1 cellular context compared by ENCODE assay signal in genomic region chr7:81616951-81617350, GRCh38.
TF ChIP-seq lines count a peak whose summit lies in the region.

No MANE protein-coding gene starts in this region.

TF ChIP-seq in GM12878, 131 proteins besides CTCF, POLR2A, EP300 and RAD21 (continued from another document):
- TF ChIP-seq ZBTB11 (CRISPR knock-in tag; IDR thresholded peaks at IDR 0.05) (no peak), MYC (IDR thresholded peaks at IDR 0.05; ENCODE audit: insufficient read depth, insufficient read length, insufficient replicate concordance, low read length, severe bottlenecking) (no peak), E2F4 (IDR thresholded peaks at IDR 0.05; ENCODE audit: low read depth, low read length) (no peak), SRF (IDR thresholded peaks at IDR 0.05; ENCODE audit: low read depth in 2 of 2, low read length in 2 of 2) (no peak), SMAD1 (IDR thresholded peaks at IDR 0.05; ENCODE audit: low read depth, partially characterized antibody) (no peak), BHLHE40 (IDR thresholded peaks at IDR 0.05; ENCODE audit: borderline replicate concordance in 1 of 2, low read depth in 2 of 2, low read length in 1 of 2) (no peak), PBX3 (IDR thresholded peaks at IDR 0.05; ENCODE audit: insufficient replicate concordance, low read depth, low read length) (no peak), NR2C1 (IDR thresholded peaks at IDR 0.05) (no peak), IKZF1 (conservative IDR thresholded peaks at IDR 0.05) (0 out of 2 replicates have a peak, but pooled peaks have one; percentile 26), CREB1 (IDR thresholded peaks at IDR 0.05; ENCODE audit: low read depth) (no peak), EED (IDR thresholded peaks at IDR 0.05; ENCODE audit: low read depth) (peak; percentile 67), CHD2 (IDR thresholded peaks at IDR 0.05; ENCODE audit: borderline replicate concordance, low read depth, low read length) (no peak), RELA (IDR thresholded peaks at IDR 0.05; ENCODE audit: borderline replicate concordance, partially characterized antibody) (no peak), CHD4 (IDR thresholded peaks at IDR 0.05) (no peak), RBBP5 (conservative IDR thresholded peaks at IDR 0.05) (no peak), GATAD2B (conservative IDR thresholded peaks at IDR 0.05; ENCODE audit: low read depth) (no peak), RB1 (IDR thresholded peaks at IDR 0.05; ENCODE audit: borderline replicate concordance) (no peak), SIN3A (IDR thresholded peaks at IDR 0.05; ENCODE audit: low read depth, low read length) (no peak), CBFB (IDR thresholded peaks at IDR 0.05; ENCODE audit: low read depth) (no peak), IKZF2 (IDR thresholded peaks at IDR 0.05) (peak in 1 of 2 experiments; percentile 33; a peak in 1 of 4 replicates), BACH1 (IDR thresholded peaks at IDR 0.05; ENCODE audit: borderline replicate concordance) (no peak), GABPA (IDR thresholded peaks at IDR 0.05; ENCODE audit: low read depth) (no peak), RAD51 (IDR thresholded peaks at IDR 0.05) (no peak), NRF1 (conservative IDR thresholded peaks at IDR 0.05; ENCODE audit: low read depth, low read length) (no peak), NFIC (IDR thresholded peaks at IDR 0.05; ENCODE audit: low read depth, low read length) (peak; percentile 75), TARDBP (IDR thresholded peaks at IDR 0.05; ENCODE audit: borderline replicate concordance) (no peak), MLLT1 (IDR thresholded peaks at IDR 0.05) (no peak), CEBPZ (IDR thresholded peaks at IDR 0.05; ENCODE audit: low read depth, low read length) (no peak), WRNIP1 (IDR thresholded peaks at IDR 0.05; ENCODE audit: borderline replicate concordance, low read depth, low read length) (no peak), MAX (IDR thresholded peaks at IDR 0.05; ENCODE audit: low read depth, low read length) (no peak), SMARCA5 (IDR thresholded peaks at IDR 0.05) (no peak), BMI1 (IDR thresholded peaks at IDR 0.05; ENCODE audit: borderline replicate concordance) (no peak), BCL3 (IDR thresholded peaks at IDR 0.05; ENCODE audit: borderline replicate concordance, insufficient read depth, low read depth, low read length, poor library complexity, severe bottlenecking) (peak; percentile 59), ZBTB33 (IDR thresholded peaks at IDR 0.05) (no peak), SREBF1 (IDR thresholded peaks at IDR 0.05; ENCODE audit: low read length) (no peak), POU2F2 (IDR thresholded peaks at IDR 0.05; ENCODE audit: borderline replicate concordance, low read depth, low read length) (no peak), MEF2B (IDR thresholded peaks at IDR 0.05; ENCODE audit: partially characterized antibody, poor library complexity, severe bottlenecking) (peak; percentile 38), STAT3 (IDR thresholded peaks at IDR 0.05; ENCODE audit: low read depth, low read length) (no peak), NFXL1 (IDR thresholded peaks at IDR 0.05; ENCODE audit: borderline replicate concordance) (no peak), FOS (IDR thresholded peaks at IDR 0.05; ENCODE audit: borderline replicate concordance, extremely low read depth, insufficient read length) (no peak), FOXM1 (IDR thresholded peaks at IDR 0.05; ENCODE audit: low read depth, low read length) (no peak; the same call in 1 of the 2 replicates)
